ENCODE assay signal across 22 cellular contexts in the genomic region with DNA sequence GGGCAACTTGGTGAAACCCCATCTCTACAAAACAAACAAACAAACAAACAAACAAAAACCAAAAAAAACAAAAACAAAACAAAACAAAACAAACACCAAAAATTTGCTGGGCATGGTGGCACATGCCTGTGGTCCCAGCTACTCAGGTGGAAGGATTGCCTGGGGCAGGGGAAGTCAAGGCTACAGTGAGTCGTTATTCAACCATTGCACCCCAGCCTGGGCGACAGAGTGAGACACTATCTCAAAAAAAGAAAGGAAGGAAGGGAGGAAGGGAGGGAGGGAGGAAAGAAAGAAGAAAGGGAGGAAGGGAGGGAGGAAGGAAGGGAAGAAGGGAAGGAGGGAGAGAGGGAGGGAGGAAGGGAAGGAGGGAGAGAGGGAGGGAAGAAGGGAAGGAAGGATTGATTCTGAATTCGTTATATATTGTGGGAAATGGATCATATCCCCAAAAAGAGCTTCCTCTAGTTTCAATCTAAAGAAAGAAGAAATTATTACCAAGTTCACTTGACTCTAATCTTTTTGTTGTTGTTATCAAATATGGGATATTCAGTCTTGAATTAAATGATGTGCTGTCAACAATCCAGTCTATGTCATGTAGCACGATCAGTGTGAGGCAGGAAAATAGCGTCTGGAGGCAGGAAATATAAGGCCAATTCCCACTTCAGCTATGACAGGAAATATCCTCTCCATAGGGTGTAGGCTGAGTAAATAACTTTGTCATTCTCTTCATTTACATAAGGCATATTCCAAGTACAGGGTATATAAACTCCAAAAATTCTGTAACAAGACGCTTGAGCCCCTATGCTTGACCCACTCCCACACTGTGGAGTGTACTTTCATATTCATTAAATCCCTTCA.
"Had no signal": no experiment of that assay in that cellular context is flagged by ENCODE, and none has a peak within 500 bp of the region (broad histone marks: within the 10 kb centered on the region; RNA-seq: fewer than 3 reads in every experiment).

No MANE protein-coding gene starts in this region.

- H3K27ac ChIP-seq: foreskin keratinocyte, left lung, transverse colon had no signal

- ATAC-seq: foreskin keratinocyte; left lung; stimulated activated naive B cell treated with anti-CD40 and anti-IgM and Interleukin-4, amounts not matched to agents 10 μg/mL and 1 μg/mL and 100 μg/mL, for 72 hours had no signal

- H3K36me3 ChIP-seq: left lung, transverse colon had no signal

- DNase-seq: activated CD4-positive, alpha-beta memory T cell treated with anti-CD3 and anti-CD28 coated beads for 36 hours; activated CD4-positive, alpha-beta T cell treated with anti-CD3 and anti-CD28 coated beads for 4 hours; activated CD4-positive, CD25-positive, alpha-beta regulatory T cell; activated naive CD4-positive, alpha-beta T cell treated with Interleukin-2 at 50 U/mL for 16 hours; activated naive CD8-positive, alpha-beta T cell treated with anti-CD3 and anti-CD28 coated beads for 36 hours; activated T-cell treated with anti-CD3 and anti-CD28 coated beads, Interleukin-2, amount 50 U/mL, for 48 hours; central memory CD4-positive, alpha-beta T cell; dermis blood vessel endothelial cell; effector memory CD4-positive, alpha-beta T cell; foreskin keratinocyte; immature natural killer cell; left lung; naive B cell; posterior cingulate gyrus; retina; stimulated activated CD4-positive, alpha-beta T cell treated with anti-CD3 and anti-CD28 coated beads, Interleukin-2, amount 100 ng/mL, for 48 hours; stimulated activated CD8-positive, alpha-beta memory T cell treated with anti-CD3 and anti-CD28 coated beads, Interleukin-4, amount 100 ng/mL, for 48 hours; stimulated activated naive B cell treated with anti-CD40 and anti-IgM and Interleukin-4, amounts not matched to agents 10 μg/mL and 1 μg/mL and 100 μg/mL, for 72 hours; transverse colon had no signal

- H3K4me1 ChIP-seq: foreskin keratinocyte, left lung, transverse colon had no signal

- H3K4me3 ChIP-seq: left lung, lung, transverse colon had no signal

- H3K27me3 ChIP-seq: foreskin keratinocyte, left lung, transverse colon had no signal

- FAIRE-seq: astrocyte, urothelium cell line had no signal
